ENCODE assay signal across 8 cellular contexts in genomic region chr12:122860052-122860853, GRCh38. TPM values are rescaled to one million over a fixed set of nuclear protein-coding genes. Genes with fewer than 3 reads are reported as not detected.
DNase-seq lines count a peak whose midpoint lies in the region; ATAC-seq and TF ChIP-seq lines count a peak whose summit lies in the region.

No MANE protein-coding gene starts in this region.

- peaks cover 81% of the 10 kb centered on the region for H4K20me1 ChIP-seq in BLaER1

- TF ChIP-seq POLR2A in right lobe of liver (IDR thresholded peaks at IDR 0.05) = no peak

- ATAC-seq in right lobe of liver = peak; percentile 61 to 65 (median 64)
- ATAC-seq in HG03442 (IDR thresholded peaks at IDR 0.05; ENCODE audit: unreplicated experiment) = no peak

- intact Hi-C loops in right lobe of liver (cut with DNase I) = loop anchor here in 1 of 2 donors (2.0 kb wide), 1 partner anchor 89 kb away; no protein-coding TSS in a partner anchor

- H3K9ac ChIP-seq in BLaER1 = no peak overlapping the region; the same call in 1 of the 2 replicates

- TF ChIP-seq CTCF in coronary artery (IDR thresholded peaks at IDR 0.05) (peak; percentile 90), right lobe of liver (IDR thresholded peaks at IDR 0.05) (peak; percentile 84 to 96 (median 84))

- DNase-seq in H7 = peak; percentile 96
- DNase-seq in NCI-H510A (lab: John Stamatoyannopoulos, UW) = peak; percentile 54
- DNase-seq in activated CD4-positive, alpha-beta T cell treated with anti-CD3 and anti-CD28 coated beads, Interleukin-2, amount 50 U/mL, for 4 hours = peak; percentile 78 to 80
- DNase-seq in coronary artery (ENCODE audit: low spot score) = peak; percentile 89
- DNase-seq in right lobe of liver = peak; percentile 82 to 89 (median 89)
- DNase-seq in stimulated activated CD4-positive, alpha-beta T cell treated with anti-CD3 and anti-CD28 coated beads, TNF-alpha, amount 100 ng/mL, for 48 hours (ENCODE audit: low read depth in 3 of 3) = peak; percentile 64 to 75 (median 75)

- H3K9me3 ChIP-seq in BLaER1 (no peaks in the 10 kb centered on the region), right lobe of liver (no peaks in the 10 kb centered on the region)

- peaks cover 73% of the 10 kb centered on the region for H3K36me3 ChIP-seq in BLaER1
- H3K36me3 ChIP-seq in H7 (replicated peaks; ENCODE audit: control insufficient read depth, insufficient read depth, low read length) = no peaks in the 10 kb centered on the region; the same call in 1 of the 2 replicates
- H3K36me3 ChIP-seq in right lobe of liver = peaks cover 0 to 6% (median 0%) of the 10 kb centered on the region in 4 donors

- H3K4me1 ChIP-seq in BLaER1 (peaks cover 79% of the 10 kb centered on the region), right lobe of liver (peaks cover 0 to 57% (median 20%) of the 10 kb centered on the region in 4 donors)

- H3K4me3 ChIP-seq in BLaER1 (no peak overlapping the region), H7 (ENCODE audit: insufficient read depth, low read depth, low read length) (no peak overlapping the region), coronary artery (no peak overlapping the region), right lobe of liver (no peak overlapping the region)

- H3K27ac ChIP-seq in BLaER1 = peak overlapping the region; percentile 77
- H3K27ac ChIP-seq in coronary artery = no peak overlapping the region
- H3K27ac ChIP-seq in right lobe of liver = peak overlapping the region in 2 of 3 donors; percentile 57 to 81

- peak overlapping the region; percentile 91 for H3K4me2 ChIP-seq in BLaER1

- H3K27me3 ChIP-seq in BLaER1 = no peaks in the 10 kb centered on the region
- H3K27me3 ChIP-seq in H7 (ENCODE audit: control insufficient read depth, insufficient read depth, low read length) = no peaks in the 10 kb centered on the region
- H3K27me3 ChIP-seq in right lobe of liver = no peaks in the 10 kb centered on the region

- WGBS in right lobe of liver (ENCODE audit: insufficient coverage, low coverage, low lambda C conversion rate, missing lambda C conversion rate) = 40% methylated on average over 6 of the region's 28 CpGs

RNA-seq across cellular contexts. Expression of gene HIP1R, which starts 25.0 kb away (rescaled TPM):
- total RNA-seq in H7 (2014; rRNA removed; shearing (Covaris generic)) = 33.6 and 35.6 TPM in 2 replicates
- total RNA-seq in right lobe of liver = 10 to 100 TPM; 23.6 to 37.2 (median 27.8) TPM

RNA-seq across cellular contexts. Expression of gene VPS37B, which starts 35.7 kb away (rescaled TPM):
- total RNA-seq in H7 (2014; rRNA removed; shearing (Covaris generic)) = 14.7 and 20.9 TPM in 2 replicates
- total RNA-seq in right lobe of liver = 1 to 10 TPM; 5.2 to 6.7 (median 6.0) TPM

Comparison
In these comparisons a context has a peak if more than half of its experiments do, and no peak if none do; other contexts are left out.
1. H3K27ac ChIP-seq: peak in BLaER1 (single experiment) and right lobe of liver (2 of 3); none in coronary artery (0 of 2).
2. Peak in every context shown above with its lines, with median percentiles within 50 percentile points of each other: DNase-seq.